In genomic region chr20:58903636-58904035, GRCh38 we compare ENCODE assay signal across 1 cellular context.
TF ChIP-seq lines count a peak whose summit lies in the region.

No MANE protein-coding gene starts in this region.

TF ChIP-seq in GM12878, 131 proteins besides CTCF, POLR2A, EP300 and RAD21:
- peak; percentile 47 for TF ChIP-seq PBX3 (IDR thresholded peaks at IDR 0.05; ENCODE audit: insufficient replicate concordance, low read depth, low read length)
- TF ChIP-seq PKNOX1 (IDR thresholded peaks at IDR 0.05), result peak; percentile 81
- no peak for TF ChIP-seq CHD4 (IDR thresholded peaks at IDR 0.05)
